In the genomic region with DNA sequence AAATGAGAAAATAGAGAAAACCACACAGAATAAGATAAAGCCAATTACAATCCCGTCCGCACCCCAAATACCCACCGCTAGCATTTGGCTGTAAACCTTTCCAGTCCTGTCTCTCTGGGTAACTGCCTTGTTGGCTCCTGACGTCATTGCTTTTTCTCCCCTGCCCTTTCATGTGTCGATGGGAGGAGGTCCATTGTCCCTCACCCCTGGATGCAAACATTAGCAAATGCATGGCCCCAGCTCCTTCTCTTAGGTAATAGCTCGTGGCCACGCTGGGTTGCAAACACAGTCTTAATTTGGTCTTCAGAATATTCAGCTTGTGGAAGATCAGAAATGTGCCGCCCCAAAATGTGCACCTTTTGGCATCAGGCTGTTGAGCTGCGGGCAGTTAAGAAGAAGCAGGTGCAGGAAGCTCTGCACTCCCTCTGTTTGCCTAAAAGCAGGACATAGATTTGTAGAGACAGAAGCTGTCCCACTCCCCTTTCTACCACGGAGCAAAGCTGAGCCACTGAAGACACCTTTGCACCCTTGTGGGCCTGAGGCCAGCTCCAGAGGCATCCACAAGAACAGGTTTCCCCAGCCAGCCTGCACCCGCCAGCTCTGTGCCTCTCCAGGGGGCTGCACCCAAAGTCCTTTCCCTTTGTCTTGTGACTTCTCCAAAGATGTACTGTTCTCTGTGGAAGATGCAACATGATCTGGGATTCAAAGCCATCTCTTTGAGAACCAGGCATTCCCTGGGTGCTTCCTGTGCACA, we compare ENCODE assay signal across 1 cellular context.
TF ChIP-seq lines count a peak whose summit lies in the region.

No MANE protein-coding gene starts in this region.

TF ChIP-seq in HepG2, 621 proteins besides CTCF, POLR2A, EP300 and RAD21 (continued from another document):
- TF ChIP-seq, protein P1, sequence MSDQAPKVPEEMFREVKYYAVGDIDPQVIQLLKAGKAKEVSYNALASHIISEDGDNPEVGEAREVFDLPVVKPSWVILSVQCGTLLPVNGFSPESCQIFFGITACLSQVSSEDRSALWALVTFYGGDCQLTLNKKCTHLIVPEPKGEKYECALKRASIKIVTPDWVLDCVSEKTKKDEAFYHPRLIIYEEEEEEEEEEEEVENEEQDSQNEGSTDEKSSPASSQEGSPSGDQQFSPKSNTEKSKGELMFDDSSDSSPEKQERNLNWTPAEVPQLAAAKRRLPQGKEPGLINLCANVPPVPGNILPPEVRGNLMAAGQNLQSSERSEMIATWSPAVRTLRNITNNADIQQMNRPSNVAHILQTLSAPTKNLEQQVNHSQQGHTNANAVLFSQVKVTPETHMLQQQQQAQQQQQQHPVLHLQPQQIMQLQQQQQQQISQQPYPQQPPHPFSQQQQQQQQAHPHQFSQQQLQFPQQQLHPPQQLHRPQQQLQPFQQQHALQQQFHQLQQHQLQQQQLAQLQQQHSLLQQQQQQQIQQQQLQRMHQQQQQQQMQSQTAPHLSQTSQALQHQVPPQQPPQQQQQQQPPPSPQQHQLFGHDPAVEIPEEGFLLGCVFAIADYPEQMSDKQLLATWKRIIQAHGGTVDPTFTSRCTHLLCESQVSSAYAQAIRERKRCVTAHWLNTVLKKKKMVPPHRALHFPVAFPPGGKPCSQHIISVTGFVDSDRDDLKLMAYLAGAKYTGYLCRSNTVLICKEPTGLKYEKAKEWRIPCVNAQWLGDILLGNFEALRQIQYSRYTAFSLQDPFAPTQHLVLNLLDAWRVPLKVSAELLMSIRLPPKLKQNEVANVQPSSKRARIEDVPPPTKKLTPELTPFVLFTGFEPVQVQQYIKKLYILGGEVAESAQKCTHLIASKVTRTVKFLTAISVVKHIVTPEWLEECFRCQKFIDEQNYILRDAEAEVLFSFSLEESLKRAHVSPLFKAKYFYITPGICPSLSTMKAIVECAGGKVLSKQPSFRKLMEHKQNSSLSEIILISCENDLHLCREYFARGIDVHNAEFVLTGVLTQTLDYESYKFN (CRISPR knock-in tag; conservative IDR thresholded peaks at IDR 0.05): no peak
- no peak for TF ChIP-seq NFKB2 (CRISPR knock-in tag; IDR thresholded peaks at IDR 0.05; ENCODE audit: borderline replicate concordance)
- no peak for TF ChIP-seq ZBTB42 (CRISPR knock-in tag; IDR thresholded peaks at IDR 0.05)
- TF ChIP-seq MTA3 (CRISPR knock-in tag; IDR thresholded peaks at IDR 0.05): no peak
- no peak for TF ChIP-seq MEF2D (CRISPR knock-in tag; IDR thresholded peaks at IDR 0.05)
- no peak for TF ChIP-seq ZNF225 (CRISPR knock-in tag; IDR thresholded peaks at IDR 0.05)
- no peak for TF ChIP-seq ZNF572 (CRISPR knock-in tag; IDR thresholded peaks at IDR 0.05)
- TF ChIP-seq, protein P2, sequence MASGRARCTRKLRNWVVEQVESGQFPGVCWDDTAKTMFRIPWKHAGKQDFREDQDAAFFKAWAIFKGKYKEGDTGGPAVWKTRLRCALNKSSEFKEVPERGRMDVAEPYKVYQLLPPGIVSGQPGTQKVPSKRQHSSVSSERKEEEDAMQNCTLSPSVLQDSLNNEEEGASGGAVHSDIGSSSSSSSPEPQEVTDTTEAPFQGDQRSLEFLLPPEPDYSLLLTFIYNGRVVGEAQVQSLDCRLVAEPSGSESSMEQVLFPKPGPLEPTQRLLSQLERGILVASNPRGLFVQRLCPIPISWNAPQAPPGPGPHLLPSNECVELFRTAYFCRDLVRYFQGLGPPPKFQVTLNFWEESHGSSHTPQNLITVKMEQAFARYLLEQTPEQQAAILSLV (CRISPR knock-in tag; IDR thresholded peaks at IDR 0.05; ENCODE audit: borderline replicate concordance): no peak
- TF ChIP-seq, protein P3, sequence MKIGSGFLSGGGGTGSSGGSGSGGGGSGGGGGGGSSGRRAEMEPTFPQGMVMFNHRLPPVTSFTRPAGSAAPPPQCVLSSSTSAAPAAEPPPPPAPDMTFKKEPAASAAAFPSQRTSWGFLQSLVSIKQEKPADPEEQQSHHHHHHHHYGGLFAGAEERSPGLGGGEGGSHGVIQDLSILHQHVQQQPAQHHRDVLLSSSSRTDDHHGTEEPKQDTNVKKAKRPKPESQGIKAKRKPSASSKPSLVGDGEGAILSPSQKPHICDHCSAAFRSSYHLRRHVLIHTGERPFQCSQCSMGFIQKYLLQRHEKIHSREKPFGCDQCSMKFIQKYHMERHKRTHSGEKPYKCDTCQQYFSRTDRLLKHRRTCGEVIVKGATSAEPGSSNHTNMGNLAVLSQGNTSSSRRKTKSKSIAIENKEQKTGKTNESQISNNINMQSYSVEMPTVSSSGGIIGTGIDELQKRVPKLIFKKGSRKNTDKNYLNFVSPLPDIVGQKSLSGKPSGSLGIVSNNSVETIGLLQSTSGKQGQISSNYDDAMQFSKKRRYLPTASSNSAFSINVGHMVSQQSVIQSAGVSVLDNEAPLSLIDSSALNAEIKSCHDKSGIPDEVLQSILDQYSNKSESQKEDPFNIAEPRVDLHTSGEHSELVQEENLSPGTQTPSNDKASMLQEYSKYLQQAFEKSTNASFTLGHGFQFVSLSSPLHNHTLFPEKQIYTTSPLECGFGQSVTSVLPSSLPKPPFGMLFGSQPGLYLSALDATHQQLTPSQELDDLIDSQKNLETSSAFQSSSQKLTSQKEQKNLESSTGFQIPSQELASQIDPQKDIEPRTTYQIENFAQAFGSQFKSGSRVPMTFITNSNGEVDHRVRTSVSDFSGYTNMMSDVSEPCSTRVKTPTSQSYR (CRISPR knock-in tag; IDR thresholded peaks at IDR 0.05; ENCODE audit: borderline replicate concordance): no peak
- TF ChIP-seq FOSL2 (CRISPR knock-in tag; IDR thresholded peaks at IDR 0.05): peak; percentile 58
- TF ChIP-seq, protein P4, sequence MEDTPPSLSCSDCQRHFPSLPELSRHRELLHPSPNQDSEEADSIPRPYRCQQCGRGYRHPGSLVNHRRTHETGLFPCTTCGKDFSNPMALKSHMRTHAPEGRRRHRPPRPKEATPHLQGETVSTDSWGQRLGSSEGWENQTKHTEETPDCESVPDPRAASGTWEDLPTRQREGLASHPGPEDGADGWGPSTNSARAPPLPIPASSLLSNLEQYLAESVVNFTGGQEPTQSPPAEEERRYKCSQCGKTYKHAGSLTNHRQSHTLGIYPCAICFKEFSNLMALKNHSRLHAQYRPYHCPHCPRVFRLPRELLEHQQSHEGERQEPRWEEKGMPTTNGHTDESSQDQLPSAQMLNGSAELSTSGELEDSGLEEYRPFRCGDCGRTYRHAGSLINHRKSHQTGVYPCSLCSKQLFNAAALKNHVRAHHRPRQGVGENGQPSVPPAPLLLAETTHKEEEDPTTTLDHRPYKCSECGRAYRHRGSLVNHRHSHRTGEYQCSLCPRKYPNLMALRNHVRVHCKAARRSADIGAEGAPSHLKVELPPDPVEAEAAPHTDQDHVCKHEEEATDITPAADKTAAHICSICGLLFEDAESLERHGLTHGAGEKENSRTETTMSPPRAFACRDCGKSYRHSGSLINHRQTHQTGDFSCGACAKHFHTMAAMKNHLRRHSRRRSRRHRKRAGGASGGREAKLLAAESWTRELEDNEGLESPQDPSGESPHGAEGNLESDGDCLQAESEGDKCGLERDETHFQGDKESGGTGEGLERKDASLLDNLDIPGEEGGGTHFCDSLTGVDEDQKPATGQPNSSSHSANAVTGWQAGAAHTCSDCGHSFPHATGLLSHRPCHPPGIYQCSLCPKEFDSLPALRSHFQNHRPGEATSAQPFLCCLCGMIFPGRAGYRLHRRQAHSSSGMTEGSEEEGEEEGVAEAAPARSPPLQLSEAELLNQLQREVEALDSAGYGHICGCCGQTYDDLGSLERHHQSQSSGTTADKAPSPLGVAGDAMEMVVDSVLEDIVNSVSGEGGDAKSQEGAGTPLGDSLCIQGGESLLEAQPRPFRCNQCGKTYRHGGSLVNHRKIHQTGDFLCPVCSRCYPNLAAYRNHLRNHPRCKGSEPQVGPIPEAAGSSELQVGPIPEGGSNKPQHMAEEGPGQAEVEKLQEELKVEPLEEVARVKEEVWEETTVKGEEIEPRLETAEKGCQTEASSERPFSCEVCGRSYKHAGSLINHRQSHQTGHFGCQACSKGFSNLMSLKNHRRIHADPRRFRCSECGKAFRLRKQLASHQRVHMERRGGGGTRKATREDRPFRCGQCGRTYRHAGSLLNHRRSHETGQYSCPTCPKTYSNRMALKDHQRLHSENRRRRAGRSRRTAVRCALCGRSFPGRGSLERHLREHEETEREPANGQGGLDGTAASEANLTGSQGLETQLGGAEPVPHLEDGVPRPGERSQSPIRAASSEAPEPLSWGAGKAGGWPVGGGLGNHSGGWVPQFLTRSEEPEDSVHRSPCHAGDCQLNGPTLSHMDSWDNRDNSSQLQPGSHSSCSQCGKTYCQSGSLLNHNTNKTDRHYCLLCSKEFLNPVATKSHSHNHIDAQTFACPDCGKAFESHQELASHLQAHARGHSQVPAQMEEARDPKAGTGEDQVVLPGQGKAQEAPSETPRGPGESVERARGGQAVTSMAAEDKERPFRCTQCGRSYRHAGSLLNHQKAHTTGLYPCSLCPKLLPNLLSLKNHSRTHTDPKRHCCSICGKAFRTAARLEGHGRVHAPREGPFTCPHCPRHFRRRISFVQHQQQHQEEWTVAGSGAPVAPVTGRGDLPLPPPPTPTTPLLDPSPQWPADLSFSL (CRISPR knock-in tag; IDR thresholded peaks at IDR 0.05): no peak
- no peak for TF ChIP-seq KDM5A (IDR thresholded peaks at IDR 0.05; ENCODE audit: borderline replicate concordance, low read length)
- TF ChIP-seq ZNF431 (CRISPR knock-in tag; IDR thresholded peaks at IDR 0.05; ENCODE audit: borderline replicate concordance, low read depth): no peak
- TF ChIP-seq RARA (CRISPR knock-in tag; IDR thresholded peaks at IDR 0.05): peak; percentile 48
- peak; percentile 28; the same call in 1 of the 2 replicates for TF ChIP-seq TCF7 (IDR thresholded peaks at IDR 0.05; ENCODE audit: low read depth)
- no peak for TF ChIP-seq YEATS2 (CRISPR knock-in tag; IDR thresholded peaks at IDR 0.05; ENCODE audit: borderline replicate concordance)
- TF ChIP-seq ZNF562 (CRISPR knock-in tag; IDR thresholded peaks at IDR 0.05; ENCODE audit: borderline replicate concordance): no peak
- TF ChIP-seq ZNF468 (CRISPR knock-in tag; IDR thresholded peaks at IDR 0.05): no peak
- 0 out of 2 replicates have a peak, but pooled peaks have one; percentile 10 for TF ChIP-seq ZNF644 (CRISPR knock-in tag; IDR thresholded peaks at IDR 0.05; ENCODE audit: low read depth)
- TF ChIP-seq, protein P5, sequence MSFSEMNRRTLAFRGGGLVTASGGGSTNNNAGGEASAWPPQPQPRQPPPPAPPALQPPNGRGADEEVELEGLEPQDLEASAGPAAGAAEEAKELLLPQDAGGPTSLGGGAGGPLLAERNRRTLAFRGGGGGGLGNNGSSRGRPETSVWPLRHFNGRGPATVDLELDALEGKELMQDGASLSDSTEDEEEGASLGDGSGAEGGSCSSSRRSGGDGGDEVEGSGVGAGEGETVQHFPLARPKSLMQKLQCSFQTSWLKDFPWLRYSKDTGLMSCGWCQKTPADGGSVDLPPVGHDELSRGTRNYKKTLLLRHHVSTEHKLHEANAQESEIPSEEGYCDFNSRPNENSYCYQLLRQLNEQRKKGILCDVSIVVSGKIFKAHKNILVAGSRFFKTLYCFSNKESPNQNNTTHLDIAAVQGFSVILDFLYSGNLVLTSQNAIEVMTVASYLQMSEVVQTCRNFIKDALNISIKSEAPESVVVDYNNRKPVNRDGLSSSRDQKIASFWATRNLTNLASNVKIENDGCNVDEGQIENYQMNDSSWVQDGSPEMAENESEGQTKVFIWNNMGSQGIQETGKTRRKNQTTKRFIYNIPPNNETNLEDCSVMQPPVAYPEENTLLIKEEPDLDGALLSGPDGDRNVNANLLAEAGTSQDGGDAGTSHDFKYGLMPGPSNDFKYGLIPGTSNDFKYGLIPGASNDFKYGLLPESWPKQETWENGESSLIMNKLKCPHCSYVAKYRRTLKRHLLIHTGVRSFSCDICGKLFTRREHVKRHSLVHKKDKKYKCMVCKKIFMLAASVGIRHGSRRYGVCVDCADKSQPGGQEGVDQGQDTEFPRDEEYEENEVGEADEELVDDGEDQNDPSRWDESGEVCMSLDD (CRISPR knock-in tag; IDR thresholded peaks at IDR 0.05; ENCODE audit: borderline replicate concordance): no peak
- no peak for TF ChIP-seq ZBTB8A (CRISPR knock-in tag; IDR thresholded peaks at IDR 0.05; ENCODE audit: borderline replicate concordance, low read depth)
- TF ChIP-seq, protein P6, sequence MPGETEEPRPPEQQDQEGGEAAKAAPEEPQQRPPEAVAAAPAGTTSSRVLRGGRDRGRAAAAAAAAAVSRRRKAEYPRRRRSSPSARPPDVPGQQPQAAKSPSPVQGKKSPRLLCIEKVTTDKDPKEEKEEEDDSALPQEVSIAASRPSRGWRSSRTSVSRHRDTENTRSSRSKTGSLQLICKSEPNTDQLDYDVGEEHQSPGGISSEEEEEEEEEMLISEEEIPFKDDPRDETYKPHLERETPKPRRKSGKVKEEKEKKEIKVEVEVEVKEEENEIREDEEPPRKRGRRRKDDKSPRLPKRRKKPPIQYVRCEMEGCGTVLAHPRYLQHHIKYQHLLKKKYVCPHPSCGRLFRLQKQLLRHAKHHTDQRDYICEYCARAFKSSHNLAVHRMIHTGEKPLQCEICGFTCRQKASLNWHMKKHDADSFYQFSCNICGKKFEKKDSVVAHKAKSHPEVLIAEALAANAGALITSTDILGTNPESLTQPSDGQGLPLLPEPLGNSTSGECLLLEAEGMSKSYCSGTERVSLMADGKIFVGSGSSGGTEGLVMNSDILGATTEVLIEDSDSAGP (CRISPR knock-in tag; IDR thresholded peaks at IDR 0.05; ENCODE audit: borderline replicate concordance): no peak
- TF ChIP-seq CEBPG (CRISPR knock-in tag; IDR thresholded peaks at IDR 0.05): peak; percentile 22; the same call in 1 of the 2 replicates
- TF ChIP-seq ZBTB21 (CRISPR knock-in tag; IDR thresholded peaks at IDR 0.05): peak; percentile 83
- peak; percentile 89 for TF ChIP-seq ATF7 (IDR thresholded peaks at IDR 0.05)
- no peak for TF ChIP-seq ATF7 (CRISPR knock-in tag; IDR thresholded peaks at IDR 0.05)
- peak; percentile 33; the same call in 1 of the 2 replicates for TF ChIP-seq FOXA3 (CRISPR knock-in tag; IDR thresholded peaks at IDR 0.05)
- peak; percentile 44; the same call in 1 of the 2 replicates for TF ChIP-seq SOX5 (CRISPR knock-in tag; IDR thresholded peaks at IDR 0.05; ENCODE audit: borderline replicate concordance)
- TF ChIP-seq RFXAP (CRISPR knock-in tag; IDR thresholded peaks at IDR 0.05; ENCODE audit: borderline replicate concordance): no peak
